ENCODE assay signal across 18 cellular contexts in the genomic region with DNA sequence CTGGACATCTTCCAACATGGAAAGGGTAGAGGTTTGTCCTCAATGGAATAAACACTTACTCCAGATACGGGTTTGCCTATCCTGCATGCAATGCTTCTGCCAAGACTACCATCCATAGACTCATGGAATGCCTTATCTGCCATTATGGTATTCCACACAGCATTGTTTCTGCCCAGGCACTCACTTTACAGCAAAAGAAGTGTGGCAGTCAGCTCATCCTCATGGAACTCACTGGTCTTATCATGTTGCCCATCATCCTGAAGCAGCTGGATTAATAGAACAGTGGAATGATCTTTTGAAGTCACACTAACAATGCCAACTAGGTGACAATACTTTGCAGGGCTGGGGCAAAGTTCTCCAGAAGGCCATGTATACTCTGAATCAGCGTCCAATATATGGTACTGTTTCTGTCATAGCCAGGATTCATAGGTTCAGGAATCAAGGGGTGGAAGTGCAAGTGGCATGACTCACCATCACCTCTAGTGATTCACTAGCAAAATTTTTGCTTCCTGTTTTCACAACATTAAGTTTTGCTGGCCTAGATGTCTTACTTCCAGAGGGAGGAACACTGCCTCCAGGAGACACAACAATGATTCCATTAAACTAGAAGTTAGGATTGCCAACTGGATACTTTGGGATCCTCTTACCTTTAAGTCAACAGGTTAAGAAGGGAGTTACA.
DNase-seq lines count a peak whose midpoint lies in the region; ATAC-seq, FAIRE-seq and TF ChIP-seq lines count a peak whose summit lies in the region.
"Had no signal": no experiment of that assay in that cellular context is flagged by ENCODE, and none has a peak within 500 bp of the region (broad histone marks: within the 10 kb centered on the region; RNA-seq: fewer than 3 reads in every experiment).

No MANE protein-coding gene starts in this region.

- TF ChIP-seq POLR2A in body of pancreas (IDR thresholded peaks at IDR 0.05), result no peak

- H3K9me3 ChIP-seq in keratinocyte (ENCODE audit: control insufficient read depth, low read depth, low read length) (no peaks in the 10 kb centered on the region), WERI-Rb-1 (ENCODE audit: severe bottlenecking) (no peaks in the 10 kb centered on the region), body of pancreas (no peaks in the 10 kb centered on the region)
- H3K9me3 ChIP-seq: pancreas had no signal

- H3K4me3 ChIP-seq in BJ (ENCODE audit: low read depth, low read length) (no peak overlapping the region), astrocyte of the spinal cord (ENCODE audit: low read depth, low read length) (no peak overlapping the region), keratinocyte (ENCODE audit: control insufficient read depth in 2 of 3, extremely low read depth in 1 of 3, insufficient read depth in 2 of 3, low read depth in 1 of 3, low read length in 3 of 3) (no peak overlapping the region), WERI-Rb-1 (ENCODE audit: low read depth, low read length) (no peak overlapping the region), body of pancreas (no peak overlapping the region)
- H3K4me3 ChIP-seq: pancreas had no signal

- no peaks in the 10 kb centered on the region for H3K79me2 ChIP-seq in keratinocyte (ENCODE audit: control insufficient read depth, insufficient read depth, low read length)

- no peak overlapping the region for H3K4me2 ChIP-seq in keratinocyte (ENCODE audit: control insufficient read depth, extremely low read depth, insufficient read depth, low read depth, low read length)

- intact Hi-C loops in body of pancreas (cut with DNase I), result no loop called here

- dilution Hi-C loops in keratinocyte (cut with MboI; ENCODE audit: extremely low pct_ligation_motif_present, low sequenced_read_pairs), result no loop called here

- CTCF ChIA-PET in BJ (lab: Yijun Ruan, JAX), result no interaction called here

- peaks cover 10% of the 10 kb centered on the region for H3K4me1 ChIP-seq in keratinocyte (ENCODE audit: control insufficient read depth, extremely low read depth, insufficient read depth, low read length)
- no peaks in the 10 kb centered on the region for H3K4me1 ChIP-seq in body of pancreas
- H3K4me1 ChIP-seq: pancreas had no signal

- POLR2A ChIA-PET in BJ (lab: Charles Lee), result no interaction called here

- no peaks in the 10 kb centered on the region for H4K20me1 ChIP-seq in keratinocyte (ENCODE audit: control insufficient read depth, extremely low read depth, insufficient read depth, low read length)

- TF ChIP-seq CTCF in BJ (IDR thresholded peaks at IDR 0.05; ENCODE audit: insufficient read depth, low read depth, low read length), result no peak
- TF ChIP-seq CTCF in astrocyte of the spinal cord (IDR thresholded peaks at IDR 0.05; ENCODE audit: low read depth, low read length), result no peak
- TF ChIP-seq CTCF in keratinocyte (optimal IDR thresholded peaks at IDR 0.05 in 1 of 3, IDR thresholded peaks at IDR 0.05 in 1 of 3, conservative IDR thresholded peaks at IDR 0.05 in 1 of 3; ENCODE audit: extremely low read depth in 1 of 3, insufficient read depth in 2 of 3, low read length in 3 of 3), result no peak
- TF ChIP-seq CTCF in WERI-Rb-1 (IDR thresholded peaks at IDR 0.05; ENCODE audit: low read depth, low read length), result no peak
- TF ChIP-seq CTCF in body of pancreas (IDR thresholded peaks at IDR 0.05), result no peak

- ATAC-seq in body of pancreas, result no peak
- ATAC-seq: pancreas had no signal

- in situ Hi-C loops in astrocyte of the spinal cord (cut with HindIII; ENCODE audit: low sequenced_read_pairs), result no loop called here

- H3K27ac ChIP-seq in keratinocyte (ENCODE audit: control insufficient read depth, insufficient read depth, low read length) (no peak overlapping the region), WERI-Rb-1 (no peak overlapping the region), body of pancreas (no peak overlapping the region)
- H3K27ac ChIP-seq: pancreas had no signal

- H3K9ac ChIP-seq in keratinocyte (ENCODE audit: control insufficient read depth, extremely low read depth, insufficient read depth, low read length), result no peak overlapping the region

- no peaks in the 10 kb centered on the region for H3K9me1 ChIP-seq in keratinocyte (ENCODE audit: control insufficient read depth, extremely low read depth, insufficient read depth, low read length)

- H2AFZ ChIP-seq in keratinocyte (ENCODE audit: control insufficient read depth, low read length), result peak overlapping the region; percentile 51

- no peaks in the 10 kb centered on the region for H3K27me3 ChIP-seq in BJ (ENCODE audit: control insufficient read depth, insufficient read depth, low read length)
- H3K27me3 ChIP-seq in keratinocyte (ENCODE audit: control insufficient read depth, extremely low read depth, insufficient read depth, low read length), result no peaks in the 10 kb centered on the region
- H3K27me3 ChIP-seq in WERI-Rb-1 (ENCODE audit: insufficient read depth, low read depth, severe bottlenecking), result no peaks in the 10 kb centered on the region
- H3K27me3 ChIP-seq in body of pancreas, result no peaks in the 10 kb centered on the region
- H3K27me3 ChIP-seq: pancreas had no signal

- peak; percentile 4 for DNase-seq in BJ (ENCODE audit: low read depth)
- no peak for DNase-seq in HTR-8/SVneo (ENCODE audit: insufficient read length, low spot score)
- peak; percentile 52 for DNase-seq in astrocyte of the spinal cord (ENCODE audit: low read depth, low spot score)
- DNase-seq in keratinocyte (ENCODE audit: low read depth, low spot score), result peak; percentile 38
- no peak for DNase-seq in WERI-Rb-1
- no peak for DNase-seq in activated CD4-positive, CD25-positive, alpha-beta regulatory T cell (lab: John Stamatoyannopoulos, UW)
- DNase-seq in body of pancreas, result no peak
- DNase-seq in activated naive CD4-positive, alpha-beta T cell (lab: John Stamatoyannopoulos, UW), result no peak
- DNase-seq: activated CD4-positive, alpha-beta T cell treated with anti-CD3 and anti-CD28 coated beads, Interleukin-2, amount 10 ng/mL, durations not matched to agents 7 days and 5 days; activated naive CD8-positive, alpha-beta T cell treated with anti-CD3 and anti-CD28 coated beads, Interleukin-2, amount 10 ng/mL, durations not matched to agents 7 days and 5 days; activated T-cell treated with anti-CD3 and anti-CD28 coated beads, Interleukin-2, amount 50 U/mL, for 24 hours; cortex of kidney; DND-41; IMR-90; NCI-H187; NCI-H69; pancreas had no signal

- peak; percentile 84 for FAIRE-seq in HTR-8/SVneo (lab: Jason Lieb, UNC)
- FAIRE-seq in keratinocyte (lab: Jason Lieb, UNC), result peak; percentile 85
- FAIRE-seq: GM12892, pancreas had no signal

- no peaks in the 10 kb centered on the region for H3K36me3 ChIP-seq in BJ (ENCODE audit: control insufficient read depth, insufficient read depth, low read length)
- no peaks in the 10 kb centered on the region for H3K36me3 ChIP-seq in keratinocyte (ENCODE audit: control insufficient read depth in 2 of 2, extremely low read depth in 1 of 2, insufficient read depth in 2 of 2, low read length in 2 of 2)
- no peaks in the 10 kb centered on the region for H3K36me3 ChIP-seq in WERI-Rb-1
- no peaks in the 10 kb centered on the region for H3K36me3 ChIP-seq in body of pancreas (replicated peaks in 1 of 2; ENCODE audit: insufficient read depth in 1 of 2, low read depth in 2 of 2)
- H3K36me3 ChIP-seq: pancreas had no signal

- WGBS in body of pancreas, 2 donors, result 50 to 61% methylated on average over 2 of the region's 2 CpGs

Comparison
In these comparisons a context has a peak if more than half of its experiments do, and no peak if none do; other contexts are left out.
1. DNase-seq: peak in BJ (single experiment), astrocyte of the spinal cord (single experiment) and keratinocyte (single experiment); none in HTR-8/SVneo (single experiment), WERI-Rb-1 (single experiment), activated CD4-positive, CD25-positive, alpha-beta regulatory T cell (0 of 4), body of pancreas (0 of 4) and activated naive CD4-positive, alpha-beta T cell (0 of 4).